8 cellular contexts compared by ENCODE assay signal in genomic region chr14:75333523-75334190, GRCh38. TPM values are rescaled to one million over a fixed set of nuclear protein-coding genes. Genes with fewer than 3 reads are reported as not detected.
A peak's percentile ranks its signal among the peaks of the same experiment; 100 is the strongest.
DNase-seq lines count a peak whose midpoint lies in the region; ATAC-seq, FAIRE-seq and TF ChIP-seq lines count a peak whose summit lies in the region.

No MANE protein-coding gene starts in this region.

- H3K9ac ChIP-seq in liver (ENCODE audit: low read depth in 1 of 2, low read length in 2 of 2) (no peak overlapping the region), HepG2 (ENCODE audit: insufficient read depth, low read depth, low read length) (no peak overlapping the region), mucosa of rectum (ENCODE audit: low read depth in 1 of 2, low read length in 2 of 2) (peak overlapping the region; percentile 7 to 49)

- CTCF ChIA-PET in HepG2 (lab: Yijun Ruan, JAX; ENCODE audit: low intra/inter-chr PET ratio, low total read pairs) = no interaction called here

- ATAC-seq in HepG2 (no peak), aorta (ENCODE audit: low FRiP score) (peak; percentile 16), GM21360 (IDR thresholded peaks at IDR 0.05; ENCODE audit: unreplicated experiment) (no peak), HG02981 (IDR thresholded peaks at IDR 0.05; ENCODE audit: unreplicated experiment) (no peak), GM18520 (IDR thresholded peaks at IDR 0.05; ENCODE audit: unreplicated experiment) (no peak)
- no peak for ATAC-seq in activated naive CD8-positive, alpha-beta T cell treated with anti-CD3 and anti-CD28 coated beads, Interleukin-2, amount 50 U/mL, for 24 hours

- in situ Hi-C loops in HepG2 (cut with HindIII; ENCODE audit: extremely low pct_ligation_motif_present, low pct_unique_long_range_greater_than_20kb) = no loop called here

- H3K27me3 Mint-ChIP-seq in activated naive CD8-positive, alpha-beta T cell treated with anti-CD3 and anti-CD28 coated beads, Interleukin-2, amount 50 U/mL, for 24 hours = no peaks in the 10 kb centered on the region

- no peak for TF ChIP-seq RAD21 in liver (IDR thresholded peaks at IDR 0.05)
- no peak for TF ChIP-seq RAD21 in HepG2 (CRISPR knock-in tag; IDR thresholded peaks at IDR 0.05)

- no peak for TF ChIP-seq EP300 in HepG2 (IDR thresholded peaks at IDR 0.05; ENCODE audit: low read depth in 2 of 2, low read length in 2 of 2)
- TF ChIP-seq EP300 in HepG2 (CRISPR knock-in tag; IDR thresholded peaks at IDR 0.05; ENCODE audit: borderline replicate concordance) = no peak

- TF ChIP-seq POLR2A in HepG2 (IDR thresholded peaks at IDR 0.05; ENCODE audit: insufficient read depth in 1 of 2, low read depth in 2 of 2, low read length in 2 of 2) = no peak

- H3K9me3 ChIP-seq in liver (ENCODE audit: control insufficient read depth in 4 of 4, low read length in 3 of 4) (no peaks in the 10 kb centered on the region), HepG2 (ENCODE audit: low read length) (no peaks in the 10 kb centered on the region), mucosa of rectum (ENCODE audit: control insufficient read depth in 2 of 2, low read length in 2 of 2) (no peaks in the 10 kb centered on the region), aorta (ENCODE audit: control insufficient read depth, low read length) (no peaks in the 10 kb centered on the region)

- intact Hi-C loops in HepG2 (cut with micrococcal nuclease; ENCODE audit: unreplicated experiment) = no loop called here
- intact Hi-C loops in aorta (cut with DNase I) = no loop called here

- H3K27ac ChIP-seq in liver (ENCODE audit: low read depth in 1 of 2, low read length in 2 of 2) (peak overlapping the region; percentile 62 to 75), HepG2 (ENCODE audit: extremely low read length, insufficient read depth, low read length) (no peak overlapping the region), mucosa of rectum (ENCODE audit: low read depth in 2 of 2, low read length in 2 of 2) (peak overlapping the region; percentile 52 to 64), aorta (ENCODE audit: low read depth in 1 of 2, low read length in 2 of 2) (no peak overlapping the region)

- no peaks in the 10 kb centered on the region for H3K9me3 Mint-ChIP-seq in activated naive CD8-positive, alpha-beta T cell treated with anti-CD3 and anti-CD28 coated beads, Interleukin-2, amount 50 U/mL, for 24 hours

- no peak for FAIRE-seq in HepG2 (lab: Jason Lieb, UNC)

- peak overlapping the region; percentile 61 for H3K4me3 Mint-ChIP-seq in activated naive CD8-positive, alpha-beta T cell treated with anti-CD3 and anti-CD28 coated beads, Interleukin-2, amount 50 U/mL, for 24 hours

- no peaks in the 10 kb centered on the region for H3K27me3 ChIP-seq in liver (ENCODE audit: control insufficient read depth in 4 of 4, insufficient read depth in 4 of 4, low read length in 3 of 4)
- no peaks in the 10 kb centered on the region; a peak in 1 of 5 replicates for H3K27me3 ChIP-seq in HepG2 (ENCODE audit: control insufficient read depth in 1 of 2, insufficient read depth in 2 of 2, low read length in 2 of 2)
- no peaks in the 10 kb centered on the region for H3K27me3 ChIP-seq in mucosa of rectum (ENCODE audit: control insufficient read depth in 2 of 2, insufficient read depth in 2 of 2, low read length in 2 of 2)
- H3K27me3 ChIP-seq in aorta (ENCODE audit: control insufficient read depth in 1 of 2, insufficient read depth in 2 of 2, low read length in 1 of 2) = no peaks in the 10 kb centered on the region

- H3K4me1 Mint-ChIP-seq in activated naive CD8-positive, alpha-beta T cell treated with anti-CD3 and anti-CD28 coated beads, Interleukin-2, amount 50 U/mL, for 24 hours = peaks cover 24% of the 10 kb centered on the region

- 74% methylated on average over 27 of the region's 27 CpGs for WGBS in liver
- 54% methylated on average over 15 of the region's 27 CpGs for WGBS in HepG2 (ENCODE audit: low lambda C conversion rate)
- WGBS in aorta, 2 donors = 86 to 88% methylated on average over 22 to 27 of the region's 27 CpGs

- TF ChIP-seq CTCF in liver (IDR thresholded peaks at IDR 0.05; ENCODE audit: low read depth, low read length, missing input control) (no peak), HepG2 (CRISPR knock-in tag; IDR thresholded peaks at IDR 0.05) (no peak)

- BruUV-seq in HepG2 (replicated peaks; lab: Mats Ljungman, UMichigan) = no TSS peak

- H2AFZ ChIP-seq in HepG2 (ENCODE audit: low read length) = no peak overlapping the region

- no peaks in the 10 kb centered on the region for H3K79me2 ChIP-seq in HepG2 (ENCODE audit: insufficient read depth, low read length)

- H4K20me1 ChIP-seq in HepG2 (ENCODE audit: insufficient read depth, low read length) = no peaks in the 10 kb centered on the region

- H3K36me3 ChIP-seq in liver (ENCODE audit: control insufficient read depth in 4 of 4, insufficient read depth in 3 of 4, low read depth in 1 of 4, low read length in 3 of 4) (no peaks in the 10 kb centered on the region), HepG2 (replicated peaks in 1 of 2; ENCODE audit: control insufficient read depth in 1 of 2, insufficient read depth in 2 of 2, low read length in 2 of 2) (no peaks in the 10 kb centered on the region), mucosa of rectum (ENCODE audit: control insufficient read depth in 2 of 2, insufficient read depth in 2 of 2, low read length in 2 of 2) (no peaks in the 10 kb centered on the region), aorta (ENCODE audit: control insufficient read depth in 1 of 2, insufficient read depth in 2 of 2, low read length in 1 of 2) (no peaks in the 10 kb centered on the region)

- no peak overlapping the region for H3K4me2 ChIP-seq in HepG2 (ENCODE audit: low read depth, low read length)

- H3K4me3 ChIP-seq in liver (ENCODE audit: low read depth in 1 of 3, low read length in 3 of 3) (no peak overlapping the region), HepG2 (replicated peaks in 1 of 3; ENCODE audit: insufficient read depth in 1 of 3, low read depth in 2 of 3, low read length in 3 of 3) (no peak overlapping the region), mucosa of rectum (ENCODE audit: low read length in 2 of 2) (peak overlapping the region in 1 of 2 donors; percentile 58), aorta (ENCODE audit: low read length in 2 of 2) (no peak overlapping the region)

- peak overlapping the region; percentile 72 for H3K27ac Mint-ChIP-seq in activated naive CD8-positive, alpha-beta T cell treated with anti-CD3 and anti-CD28 coated beads, Interleukin-2, amount 50 U/mL, for 24 hours

- POLR2A ChIA-PET in HepG2 (lab: Yijun Ruan, JAX) = no interaction called here

- H3K4me1 ChIP-seq in liver (ENCODE audit: control insufficient read depth in 4 of 4, insufficient read depth in 4 of 4, low read length in 3 of 4) (no peaks in the 10 kb centered on the region), HepG2 (ENCODE audit: insufficient read depth, low read length) (peaks cover 30% of the 10 kb centered on the region), mucosa of rectum (ENCODE audit: control insufficient read depth in 2 of 2, insufficient read depth in 2 of 2, low read length in 2 of 2) (no peaks in the 10 kb centered on the region), aorta (ENCODE audit: control insufficient read depth in 1 of 2, insufficient read depth in 2 of 2, low read length in 2 of 2) (no peaks in the 10 kb centered on the region)

- no peak for DNase-seq in HepG2 (ENCODE audit: low spot score)
- no peak for DNase-seq in activated naive CD8-positive, alpha-beta T cell treated with anti-CD3 and anti-CD28 coated beads, Interleukin-2, amount 50 U/mL, for 24 hours
- DNase-seq in aorta = no peak

- no peaks in the 10 kb centered on the region for H3K36me3 Mint-ChIP-seq in activated naive CD8-positive, alpha-beta T cell treated with anti-CD3 and anti-CD28 coated beads, Interleukin-2, amount 50 U/mL, for 24 hours (ENCODE audit: low read depth)

TF ChIP-seq in liver, 16 proteins besides CTCF, POLR2A, EP300 and RAD21 (continues in another document):
- TF ChIP-seq JUND (IDR thresholded peaks at IDR 0.05) = no peak

TF ChIP-seq in HepG2, 621 proteins besides CTCF, POLR2A, EP300 and RAD21 (continues in another document):
- no peak for TF ChIP-seq NFE2 (CRISPR knock-in tag; IDR thresholded peaks at IDR 0.05)
- no peak for TF ChIP-seq ZNF639 (CRISPR knock-in tag; conservative IDR thresholded peaks at IDR 0.05)

RNA-seq across cellular contexts. Expression of gene FOS, which starts 55.0 kb away (rescaled TPM):
- total RNA-seq in liver (10 to 100 TPM; 18.9 to 21.2 TPM), HepG2 (2016; rRNA removed; fragmentation: Illumina TruSeq; extraction: Trizol) (4.3 and 24.2 TPM in 2 replicates), aorta (1,000 to 10,000 TPM in 1 of 2 donors, 100 to 1,000 TPM in 1; 129 to 2,160 TPM)
- polyA plus RNA-seq in liver (10 to 100 TPM; 13.2 to 82.7 TPM), HepG2 (2011; rRNA removed) (15.9 and 26.2 TPM in 2 replicates), aorta (100 to 1,000 TPM; 154 to 504 TPM)
- total RNA-seq in HepG2 (2016; cell fraction: cytosol; rRNA removed; fragmentation: Illumina TruSeq; extraction: Trizol; ENCODE audit: low read depth) = 2.5 and 3.0 TPM in 2 replicates
- 3.4 and 28.3 TPM in 2 replicates for total RNA-seq in HepG2 (2016; cell fraction: insoluble cytoplasmic fraction; rRNA removed; fragmentation: Illumina TruSeq; extraction: Trizol)
- total RNA-seq in HepG2 (2016; cell fraction: membrane; rRNA removed; fragmentation: Illumina TruSeq; extraction: Trizol) = 2.8 and 4.2 TPM in 2 replicates
- total RNA-seq in HepG2 (2016; cell fraction: nucleus; rRNA removed; fragmentation: Illumina TruSeq; extraction: Trizol) = 64.4 and 68.6 TPM in 2 replicates
- polyA plus RNA-seq in HepG2 (2011; cell fraction: cytosol; rRNA removed) = 8.8 and 9.0 TPM in 2 replicates
- 83.8 and 92.0 TPM in 2 replicates for polyA plus RNA-seq in HepG2 (2011; cell fraction: nucleus; rRNA removed)
- 4.3 and 4.8 TPM in 2 replicates for polyA plus RNA-seq in HepG2 (2012)
- polyA plus RNA-seq in HepG2 (2016; cell fraction: cytosol; fragmentation: Illumina TruSeq; extraction: Trizol; ENCODE audit: low read depth) = 1.2 and 1.8 TPM in 2 replicates
- 5.5 and 10.0 TPM in 2 replicates for polyA plus RNA-seq in HepG2 (2016; cell fraction: insoluble cytoplasmic fraction; fragmentation: Illumina TruSeq; extraction: Trizol; ENCODE audit: low read depth)
- 2.1 and 3.4 TPM in 2 replicates for polyA plus RNA-seq in HepG2 (2016; cell fraction: membrane; fragmentation: Illumina TruSeq; extraction: Trizol; ENCODE audit: low read depth)
- 101 and 123 TPM in 2 replicates for polyA plus RNA-seq in HepG2 (2016; cell fraction: nucleus; fragmentation: Illumina TruSeq; extraction: Trizol; ENCODE audit: insufficient read depth, low read depth)
- 58.4 and 70.4 TPM in 2 replicates for polyA minus RNA-seq in HepG2 (2011; rRNA and poly(A)+ RNA removed; ENCODE audit: low replicate concordance)
- polyA minus RNA-seq in HepG2 (2011; cell fraction: cytosol; rRNA and poly(A)+ RNA removed) = 11.7 and 16.7 TPM in 2 replicates
- 128 and 149 TPM in 2 replicates for polyA minus RNA-seq in HepG2 (2011; cell fraction: nucleus; rRNA and poly(A)+ RNA removed)

Comparison
In these comparisons a context has a peak if more than half of its experiments do, and no peak if none do; other contexts are left out.
1. H3K27ac ChIP-seq: peak in liver (2 of 2) and mucosa of rectum (2 of 2); none in HepG2 (single experiment) and aorta (0 of 2).
2. H3K9ac ChIP-seq: peak in mucosa of rectum (2 of 2); none in liver (0 of 2) and HepG2 (single experiment).